In genomic region chr3:21417991-21418390, GRCh38 we compare ENCODE assay signal across 21 cellular contexts.
"Had no signal": no experiment of that assay in that cellular context is flagged by ENCODE, and none has a peak within 500 bp of the region (broad histone marks: within the 10 kb centered on the region; RNA-seq: fewer than 3 reads in every experiment).

No MANE protein-coding gene starts in this region.

- H3K9me3 ChIP-seq: ovary, transverse colon, vagina had no signal

- H3K27ac ChIP-seq: ovary, transverse colon, vagina had no signal

- DNase-seq: activated CD4-positive, alpha-beta T cell treated with anti-CD3 and anti-CD28 coated beads, Interleukin-2, amount 50 U/mL, for 4 hours; activated CD4-positive, CD25-positive, alpha-beta regulatory T cell treated with anti-CD3 and anti-CD28 coated beads, Interleukin-2, amount 50 U/mL, for 72 hours; activated naive CD4-positive, alpha-beta T cell treated with Interleukin-2 at 50 U/mL for 16 hours; activated naive CD8-positive, alpha-beta T cell treated with anti-CD3 and anti-CD28 coated beads, Interleukin-2, amount 50 U/mL, for 24 hours; activated T-cell treated with anti-CD3 and anti-CD28 coated beads for 4 hours; cortex of kidney; effector CD8-positive, alpha-beta T cell; islet precursor cell; mammary epithelial cell; mucosa of descending colon; naive thymus-derived CD4-positive, alpha-beta T cell; ovary; stimulated activated CD4-positive, alpha-beta T cell treated with anti-CD3 and anti-CD28 coated beads, Interleukin-15, amount 100 ng/mL, for 24 hours; stimulated activated CD4-positive, alpha-beta T cell treated with anti-CD3 and anti-CD28 coated beads, Interleukin-4, amount 100 ng/mL, for 1 hour; stimulated activated naive CD4-positive, alpha-beta T cell treated with Interleukin-2 at 50 U/mL for 16 hours; T-cell; T-helper 9 cell; transverse colon had no signal

- ATAC-seq: activated naive CD8-positive, alpha-beta T cell treated with anti-CD3 and anti-CD28 coated beads, Interleukin-2, amount 50 U/mL, for 24 hours; activated T-helper 17 cell treated with anti-CD3 and anti-CD28 coated beads, Interleukin-2, amount 50 U/mL, for 72 hours; left lobe of liver; mucosa of descending colon; naive thymus-derived CD4-positive, alpha-beta T cell; T-cell had no signal

- H3K4me3 ChIP-seq: mucosa of descending colon, ovary, transverse colon, vagina had no signal

- H3K4me1 ChIP-seq: transverse colon, vagina had no signal

- H3K27me3 ChIP-seq: ovary, transverse colon, vagina had no signal

- H3K36me3 ChIP-seq: ovary, transverse colon, vagina had no signal
